Comparison of ENCODE assay signal across 8 cellular contexts in the genomic region with DNA sequence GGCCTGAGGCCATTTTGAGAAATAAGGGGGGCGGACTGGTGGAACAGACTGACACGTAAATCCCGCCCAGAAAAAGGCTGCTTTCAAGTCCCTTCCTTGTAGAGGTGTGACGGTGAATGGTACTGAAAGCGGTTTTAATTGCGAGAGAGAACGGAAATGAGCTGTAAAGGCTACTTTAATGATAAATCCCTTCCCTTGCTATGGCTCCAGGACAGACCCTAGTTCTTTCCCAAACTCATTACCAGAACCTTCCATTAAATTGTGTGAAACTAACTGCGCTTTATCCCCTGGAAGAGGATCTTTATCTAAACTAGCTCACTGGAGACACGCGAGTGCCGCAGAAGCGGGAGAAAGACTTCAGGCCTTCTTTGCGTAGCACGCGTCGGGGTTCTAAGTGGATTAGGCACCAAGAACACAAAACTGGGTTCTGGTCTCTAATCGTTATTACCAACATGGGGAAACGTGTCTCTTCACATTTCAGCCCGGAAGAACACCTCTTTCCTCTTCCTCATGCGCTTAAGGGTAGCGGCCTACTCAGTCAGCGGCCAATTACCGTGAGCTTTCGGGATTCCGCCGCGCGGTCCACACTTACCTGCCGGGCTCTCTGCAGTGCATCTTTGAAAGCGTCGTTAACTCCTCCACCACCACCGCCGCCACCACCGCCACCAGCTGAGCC. TPM values are rescaled to one million over a fixed set of nuclear protein-coding genes. Genes with fewer than 3 reads are reported as not detected.
DNase-seq lines count a peak whose midpoint lies in the region; ATAC-seq and TF ChIP-seq lines count a peak whose summit lies in the region.

No MANE protein-coding gene starts in this region.

- H3K27me3 ChIP-seq in BE2C (no peaks in the 10 kb centered on the region), lung (ENCODE audit: control insufficient read depth, insufficient read depth) (no peaks in the 10 kb centered on the region)

- peak; percentile 60 for ATAC-seq in HG03439 (IDR thresholded peaks at IDR 0.05; ENCODE audit: unreplicated experiment)
- peak; percentile 71 for ATAC-seq in lung (ENCODE audit: insufficient read depth, low FRiP score)

- H3K9me3 ChIP-seq in BE2C (no peaks in the 10 kb centered on the region), lung (ENCODE audit: control insufficient read depth in 2 of 2, insufficient read depth in 1 of 2, low read length in 1 of 2) (no peaks in the 10 kb centered on the region)

- H3K4me1 ChIP-seq in BE2C, result no peaks in the 10 kb centered on the region
- peaks cover 3 to 10% of the 10 kb centered on the region in 2 donors for H3K4me1 ChIP-seq in lung (ENCODE audit: control insufficient read depth in 2 of 2, insufficient read depth in 2 of 2, low read length in 2 of 2)

- peaks cover 29% of the 10 kb centered on the region for H3K36me3 ChIP-seq in BE2C
- H3K36me3 ChIP-seq in lung (ENCODE audit: control insufficient read depth in 2 of 2, insufficient read depth in 2 of 2, low read length in 2 of 2), result peaks cover 0 to 2% of the 10 kb centered on the region in 2 donors

- peak overlapping the region; percentile 94 to 100 for H3K27ac ChIP-seq in lung (ENCODE audit: low read depth in 1 of 2, low read length in 1 of 2)

- peak; percentile 81 for DNase-seq in BE2C
- DNase-seq in GM19240 (ENCODE audit: insufficient read length, low spot score), result peak; percentile 5
- peak; percentile 97 for DNase-seq in NCI-H510A (lab: John Stamatoyannopoulos, UW)
- DNase-seq in activated CD4-positive, alpha-beta T cell treated with anti-CD3 and anti-CD28 coated beads for 4 hours, result peak; percentile 76 to 79
- peak; percentile 94 to 98 for DNase-seq in dermis microvascular lymphatic vessel endothelial cell (ENCODE audit: low read depth in 2 of 2)
- DNase-seq in lung (ENCODE audit: low spot score), result peak; percentile 76
- DNase-seq in stimulated activated CD4-positive, alpha-beta T cell treated with anti-CD3 and anti-CD28 coated beads, TNF-alpha, amount 100 ng/mL, for 4 hours (ENCODE audit: low read depth in 3 of 3), result peak in 2 of 3 experiments; percentile 49 to 66

- no peak for TF ChIP-seq CTCF in BE2C (IDR thresholded peaks at IDR 0.05; ENCODE audit: low read depth, low read length)
- no peak for TF ChIP-seq CTCF in lung (IDR thresholded peaks at IDR 0.05; ENCODE audit: control extremely low read depth, extremely low read depth)

- whole genome bisulfite sequencing in lung, 2 donors, result 0% methylated on average over 34 of the region's 34 CpGs

- H3K4me3 ChIP-seq in BE2C (ENCODE audit: low read depth, low read length) (peak overlapping the region; percentile 87), lung (peak overlapping the region; percentile 96)

RNA-seq across cellular contexts. Expression of a gene that starts 0.4 kb away (rescaled TPM):
- 29.9 TPM for polyA plus RNA-seq in BE2C (2012; ENCODE audit: insufficient read depth, insufficient read length, low read depth)
- total RNA-seq in dermis microvascular lymphatic vessel endothelial cell, result 82.4 and 109 TPM in 2 replicates
- total RNA-seq in lung, result 100 to 1,000 TPM in 1 of 2 donors, 10 to 100 TPM in 1; 88.6 to 324 TPM
- 10 to 100 TPM; 39.1 to 52.5 TPM for polyA plus RNA-seq in lung

RNA-seq across cellular contexts. Expression of a gene that starts 26.3 kb away (rescaled TPM):
- 6.2 TPM for polyA plus RNA-seq in BE2C (2012; ENCODE audit: insufficient read depth, insufficient read length, low read depth)
- total RNA-seq in dermis microvascular lymphatic vessel endothelial cell, result 191 TPM in 2 replicates
- total RNA-seq in lung, result 10 to 100 TPM; 30.5 to 88.7 TPM
- polyA plus RNA-seq in lung, result 10 to 100 TPM in 1 of 2 donors, 1 to 10 TPM in 1; 8.3 to 11.7 TPM

Comparison
In these comparisons a context has a peak if more than half of its experiments do, and no peak if none do; other contexts are left out.
1. Peak in every context shown above with its lines: DNase-seq, ATAC-seq, H3K4me3 ChIP-seq and H3K27ac ChIP-seq.
2. DNase-seq: peak in every context shown above with its lines; median percentile 97 in NCI-H510A; 96 in dermis microvascular lymphatic vessel endothelial cell; 81 in BE2C; 78 in activated CD4-positive, alpha-beta T cell treated with anti-CD3 and anti-CD28 coated beads for 4 hours; 76 in lung; 58 in stimulated activated CD4-positive, alpha-beta T cell treated with anti-CD3 and anti-CD28 coated beads, TNF-alpha, amount 100 ng/mL, for 4 hours; 5 in GM19240.